ENCODE assay signal across 25 cellular contexts in genomic region chr3:35864871-35865270, GRCh38.
DNase-seq lines count a peak whose midpoint lies in the region; ATAC-seq and TF ChIP-seq lines count a peak whose summit lies in the region.
"Had no signal": no experiment of that assay in that cellular context is flagged by ENCODE, and none has a peak within 500 bp of the region (broad histone marks: within the 10 kb centered on the region; RNA-seq: fewer than 3 reads in every experiment).

No MANE protein-coding gene starts in this region.

- H3K36me3 ChIP-seq in GM23338 (ENCODE audit: insufficient read depth) (no peaks in the 10 kb centered on the region), OCI-LY1 (ENCODE audit: insufficient read depth, low read length) (no peaks in the 10 kb centered on the region), SU-DHL-6 (ENCODE audit: low read length) (no peaks in the 10 kb centered on the region)
- H3K36me3 ChIP-seq in CD4-positive, alpha-beta memory T cell (ENCODE audit: insufficient read depth, low read length): no peaks in the 10 kb centered on the region

- no peaks in the 10 kb centered on the region; the same call in 2 of the 3 replicates for H3K4me1 Mint-ChIP-seq in GM23338
- no peaks in the 10 kb centered on the region for H3K4me1 Mint-ChIP-seq in CD4-positive, alpha-beta memory T cell
- H3K4me1 Mint-ChIP-seq in activated CD8-positive, alpha-beta T cell treated with anti-CD3 and anti-CD28 coated beads, Interleukin-2, amount 10 ng/mL, durations not matched to agents 7 days and 5 days (ENCODE audit: low read depth): no peaks in the 10 kb centered on the region
- no peaks in the 10 kb centered on the region for H3K4me1 Mint-ChIP-seq in T-helper 2 cell treated with Interferon-gamma antibody and Interleukin-4, amounts not matched to agents 5 μg/mL and 100 μg/mL, for 36 hours (ENCODE audit: low read depth)

- no peak overlapping the region for H3K4me3 Mint-ChIP-seq in GM23338
- H3K4me3 Mint-ChIP-seq in CD4-positive, alpha-beta memory T cell: no peak overlapping the region
- H3K4me3 Mint-ChIP-seq in activated CD8-positive, alpha-beta T cell treated with anti-CD3 and anti-CD28 coated beads, Interleukin-2, amount 10 ng/mL, durations not matched to agents 7 days and 5 days: no peak overlapping the region
- no peak overlapping the region for H3K4me3 Mint-ChIP-seq in T-helper 2 cell treated with Interferon-gamma antibody and Interleukin-4, amounts not matched to agents 5 μg/mL and 100 μg/mL, for 36 hours
- H3K4me3 Mint-ChIP-seq: CD4-positive, alpha-beta T cell; HFFc6 had no signal

- H4K20me1 ChIP-seq in GM23338 (replicated peaks; ENCODE audit: insufficient read depth) (no peaks in the 10 kb centered on the region), OCI-LY1 (ENCODE audit: insufficient read depth, low read length) (no peaks in the 10 kb centered on the region), SU-DHL-6 (ENCODE audit: low read depth, low read length) (no peaks in the 10 kb centered on the region)

- H3F3A ChIP-seq in GM23338 (replicated peaks; ENCODE audit: low read depth): no peaks in the 10 kb centered on the region
- H3F3A ChIP-seq in OCI-LY1 (ENCODE audit: insufficient read depth, low read length): no peaks in the 10 kb centered on the region
- H3F3A ChIP-seq in SU-DHL-6 (ENCODE audit: insufficient read depth): no peaks in the 10 kb centered on the region

- H3K4me3 ChIP-seq in GM23338: no peak overlapping the region
- H3K4me3 ChIP-seq in OCI-LY1 (ENCODE audit: low read depth, low read length, poor library complexity, severe bottlenecking): no peak overlapping the region
- no peak overlapping the region for H3K4me3 ChIP-seq in SU-DHL-6 (ENCODE audit: insufficient read depth, low read length, poor library complexity, severe bottlenecking)
- H3K4me3 ChIP-seq in CD4-positive, alpha-beta memory T cell (ENCODE audit: low read length in 2 of 2): no peak overlapping the region
- H3K4me3 ChIP-seq: A549, K562 had no signal

- no peaks in the 10 kb centered on the region for H3K79me2 ChIP-seq in GM23338 (replicated peaks; ENCODE audit: insufficient read depth)
- no peaks in the 10 kb centered on the region for H3K79me2 ChIP-seq in OCI-LY1 (ENCODE audit: insufficient read depth, low read length)
- no peaks in the 10 kb centered on the region for H3K79me2 ChIP-seq in SU-DHL-6 (ENCODE audit: insufficient read depth, low read length)

- H3K9me3 ChIP-seq in OCI-LY1 (ENCODE audit: low read length): no peaks in the 10 kb centered on the region
- no peaks in the 10 kb centered on the region for H3K9me3 ChIP-seq in SU-DHL-6 (ENCODE audit: insufficient read depth, low read length)
- H3K9me3 ChIP-seq in CD4-positive, alpha-beta memory T cell (ENCODE audit: control insufficient read depth in 1 of 2, low read length in 2 of 2): no peaks in the 10 kb centered on the region
- H3K9me3 ChIP-seq: A549, Caco-2 had no signal

- POLR2A ChIA-PET in CD4-positive, alpha-beta memory T cell (lab: Charles Lee; ENCODE audit: partially characterized antibody): no interaction called here
- POLR2A ChIA-PET in activated CD8-positive, alpha-beta T cell treated with anti-CD3 and anti-CD28 coated beads, Interleukin-2, amount 10 ng/mL, durations not matched to agents 7 days and 5 days (lab: Charles Lee): no interaction called here

- intact Hi-C loops in CD4-positive, alpha-beta memory T cell (cut with micrococcal nuclease): no loop called here

- peak; percentile 80 for ATAC-seq in GM23338
- no peak for ATAC-seq in activated CD8-positive, alpha-beta T cell treated with anti-CD3 and anti-CD28 coated beads, Interleukin-2, amount 10 ng/mL, durations not matched to agents 7 days and 5 days
- no peak for ATAC-seq in stimulated activated naive CD8-positive, alpha-beta T cell treated with anti-CD3 and anti-CD28 coated beads, Interleukin-15, Interleukin-2, amounts not matched to agents 100 U/mL and 50 U/mL, for 24 hours
- ATAC-seq: A549, HepG2, K562 had no signal

- peak overlapping the region; percentile 3; the same call in 1 of the 2 replicates for H2AFZ ChIP-seq in GM23338
- H2AFZ ChIP-seq in OCI-LY1 (ENCODE audit: low read length): 0 out of 2 replicates have a peak overlapping the region, but pooled peaks have one; percentile 38
- peak overlapping the region; percentile 13 for H2AFZ ChIP-seq in SU-DHL-6 (ENCODE audit: low read depth, low read length, severe bottlenecking)

- H3K27me3 Mint-ChIP-seq in GM23338 (ENCODE audit: insufficient read depth, low read depth, poor library complexity): no peaks in the 10 kb centered on the region
- H3K27me3 Mint-ChIP-seq in CD4-positive, alpha-beta memory T cell: no peaks in the 10 kb centered on the region
- H3K27me3 Mint-ChIP-seq in activated CD8-positive, alpha-beta T cell treated with anti-CD3 and anti-CD28 coated beads, Interleukin-2, amount 10 ng/mL, durations not matched to agents 7 days and 5 days (ENCODE audit: low read depth): no peaks in the 10 kb centered on the region
- H3K27me3 Mint-ChIP-seq in T-helper 2 cell treated with Interferon-gamma antibody and Interleukin-4, amounts not matched to agents 5 μg/mL and 100 μg/mL, for 36 hours (ENCODE audit: low read depth): no peaks in the 10 kb centered on the region
- H3K27me3 Mint-ChIP-seq: CD4-positive, alpha-beta T cell had no signal

- H3K36me3 Mint-ChIP-seq in GM23338 (ENCODE audit: low read depth): no peaks in the 10 kb centered on the region
- H3K36me3 Mint-ChIP-seq in CD4-positive, alpha-beta memory T cell: no peaks in the 10 kb centered on the region
- no peaks in the 10 kb centered on the region for H3K36me3 Mint-ChIP-seq in activated CD8-positive, alpha-beta T cell treated with anti-CD3 and anti-CD28 coated beads, Interleukin-2, amount 10 ng/mL, durations not matched to agents 7 days and 5 days (ENCODE audit: low read depth)
- H3K36me3 Mint-ChIP-seq in T-helper 2 cell treated with Interferon-gamma antibody and Interleukin-4, amounts not matched to agents 5 μg/mL and 100 μg/mL, for 36 hours (ENCODE audit: low read depth): no peaks in the 10 kb centered on the region

- no peak overlapping the region for H3K4me2 ChIP-seq in GM23338
- H3K4me2 ChIP-seq in OCI-LY1 (ENCODE audit: low read length): no peak overlapping the region
- no peak overlapping the region for H3K4me2 ChIP-seq in SU-DHL-6 (ENCODE audit: low read depth, low read length, poor library complexity, severe bottlenecking)
- H3K4me2 ChIP-seq: A549 had no signal

- no peaks in the 10 kb centered on the region for H3K9me3 Mint-ChIP-seq in GM23338
- peaks cover 0 to 3% (median 0%) of the 10 kb centered on the region in 8 donors for H3K9me3 Mint-ChIP-seq in CD4-positive, alpha-beta memory T cell
- no peaks in the 10 kb centered on the region for H3K9me3 Mint-ChIP-seq in activated CD8-positive, alpha-beta T cell treated with anti-CD3 and anti-CD28 coated beads, Interleukin-2, amount 10 ng/mL, durations not matched to agents 7 days and 5 days (ENCODE audit: insufficient read depth)
- H3K9me3 Mint-ChIP-seq in T-helper 2 cell treated with Interferon-gamma antibody and Interleukin-4, amounts not matched to agents 5 μg/mL and 100 μg/mL, for 36 hours: no peaks in the 10 kb centered on the region
- H3K9me3 Mint-ChIP-seq: CD4-positive, alpha-beta T cell had no signal

- H3K4me1 ChIP-seq in GM23338 (ENCODE audit: insufficient read depth) (no peaks in the 10 kb centered on the region), OCI-LY1 (ENCODE audit: insufficient read depth, low read length, severe bottlenecking) (peaks cover 18% of the 10 kb centered on the region)
- H3K4me1 ChIP-seq in CD4-positive, alpha-beta memory T cell (ENCODE audit: insufficient read depth, low read length): no peaks in the 10 kb centered on the region
- H3K4me1 ChIP-seq: A549 had no signal

- H3K27ac Mint-ChIP-seq in GM23338: no peak overlapping the region
- no peak overlapping the region for H3K27ac Mint-ChIP-seq in CD4-positive, alpha-beta memory T cell
- no peak overlapping the region for H3K27ac Mint-ChIP-seq in activated CD8-positive, alpha-beta T cell treated with anti-CD3 and anti-CD28 coated beads, Interleukin-2, amount 10 ng/mL, durations not matched to agents 7 days and 5 days
- H3K27ac Mint-ChIP-seq in T-helper 2 cell treated with Interferon-gamma antibody and Interleukin-4, amounts not matched to agents 5 μg/mL and 100 μg/mL, for 36 hours: no peak overlapping the region
- H3K27ac Mint-ChIP-seq: CD4-positive, alpha-beta T cell; HFFc6 had no signal

- DNase-seq in GM23338 (ENCODE audit: low spot score) (peak; percentile 40), medulla oblongata (ENCODE audit: extremely low spot score) (peak; percentile 6)
- no peak for DNase-seq in CD4-positive, alpha-beta memory T cell
- DNase-seq in activated CD8-positive, alpha-beta T cell treated with anti-CD3 and anti-CD28 coated beads, Interleukin-2, amount 10 ng/mL, durations not matched to agents 7 days and 5 days: no peak
- no peak for DNase-seq in T-helper 2 cell treated with Interferon-gamma antibody and Interleukin-4, amounts not matched to agents 5 μg/mL and 100 μg/mL, for 36 hours (ENCODE audit: low spot score)
- DNase-seq in stimulated activated naive CD8-positive, alpha-beta T cell treated with anti-CD3 and anti-CD28 coated beads, Interleukin-15, Interleukin-2, amounts not matched to agents 100 U/mL and 50 U/mL, for 24 hours: no peak
- DNase-seq: Caco-2; CD4-positive, alpha-beta T cell; DMS153; HFFc6; MM.1S; NCI-H1092; NCI-H1436; NCI-H1930; NCI-H226; NCI-H524; NCI-H774; NK-92 treated with Interleukin-12 subunit alpha and Interleukin-12 subunit beta, amount 100 ng/mL, for 24 hours; RPMI8226; SIG-M5 had no signal

- H3K27me3 ChIP-seq in GM23338 (ENCODE audit: insufficient read depth): no peaks in the 10 kb centered on the region
- no peaks in the 10 kb centered on the region for H3K27me3 ChIP-seq in OCI-LY1 (ENCODE audit: insufficient read depth, low read length)
- no peaks in the 10 kb centered on the region for H3K27me3 ChIP-seq in SU-DHL-6 (ENCODE audit: low read length)
- H3K27me3 ChIP-seq in CD4-positive, alpha-beta memory T cell (ENCODE audit: insufficient read depth, low read length): no peaks in the 10 kb centered on the region

- H3K9ac ChIP-seq in OCI-LY1 (ENCODE audit: low read length) (no peak overlapping the region), SU-DHL-6 (ENCODE audit: low read length) (no peak overlapping the region)

- H3K27ac ChIP-seq in GM23338 (ENCODE audit: low read depth): no peak overlapping the region
- H3K27ac ChIP-seq in OCI-LY1 (ENCODE audit: low read depth, low read length, poor library complexity, severe bottlenecking): no peak overlapping the region
- H3K27ac ChIP-seq in SU-DHL-6 (ENCODE audit: low read depth, low read length): no peak overlapping the region
- H3K27ac ChIP-seq in CD4-positive, alpha-beta memory T cell (ENCODE audit: low read depth, low read length): no peak overlapping the region
- H3K27ac ChIP-seq: A549 had no signal

- TF ChIP-seq CTCF in GM23338 (conservative IDR thresholded peaks at IDR 0.05; ENCODE audit: low read depth in 2 of 2) (peak; percentile 31 to 63; a peak in 3 of 4 replicates), OCI-LY1 (IDR thresholded peaks at IDR 0.05; ENCODE audit: low read length) (no peak), SU-DHL-6 (IDR thresholded peaks at IDR 0.05; ENCODE audit: insufficient read depth, low read length, poor library complexity, severe bottlenecking) (no peak)

- CTCF ChIA-PET in CD4-positive, alpha-beta memory T cell (lab: Charles Lee; ENCODE audit: partially characterized antibody): no interaction called here
- CTCF ChIA-PET in activated CD8-positive, alpha-beta T cell treated with anti-CD3 and anti-CD28 coated beads, Interleukin-2, amount 10 ng/mL, durations not matched to agents 7 days and 5 days (lab: Charles Lee): no interaction called here

- H3K9me2 ChIP-seq in GM23338 (ENCODE audit: insufficient read depth) (no peaks in the 10 kb centered on the region), OCI-LY1 (ENCODE audit: low read depth, low read length) (no peaks in the 10 kb centered on the region), SU-DHL-6 (replicated peaks; ENCODE audit: insufficient read depth, low read length) (no peaks in the 10 kb centered on the region)

Comparison
In these comparisons a context has a peak if more than half of its experiments do, and no peak if none do; other contexts are left out.
1. DNase-seq: peak in GM23338 (single experiment) and medulla oblongata (single experiment); none in CD4-positive, alpha-beta memory T cell (0 of 5), activated CD8-positive, alpha-beta T cell treated with anti-CD3 and anti-CD28 coated beads, Interleukin-2, amount 10 ng/mL, durations not matched to agents 7 days and 5 days (single experiment), T-helper 2 cell treated with Interferon-gamma antibody and Interleukin-4, amounts not matched to agents 5 μg/mL and 100 μg/mL, for 36 hours (single experiment) and stimulated activated naive CD8-positive, alpha-beta T cell treated with anti-CD3 and anti-CD28 coated beads, Interleukin-15, Interleukin-2, amounts not matched to agents 100 U/mL and 50 U/mL, for 24 hours (single experiment).
2. CTCF ChIP-seq: peak in GM23338 (2 of 2); none in OCI-LY1 (single experiment) and SU-DHL-6 (single experiment).
3. Peak in every context shown above with its lines, with median percentiles within 50 percentile points of each other: H2AFZ ChIP-seq.